Comparison of ENCODE assay signal across 8 cellular contexts in genomic region chr17:60142872-60143499, GRCh38. TPM values are rescaled to one million over a fixed set of nuclear protein-coding genes. Genes with fewer than 3 reads are reported as not detected.
DNase-seq lines count a peak whose midpoint lies in the region; ATAC-seq and TF ChIP-seq lines count a peak whose summit lies in the region.

No MANE protein-coding gene starts in this region.

- H3K27me3 Mint-ChIP-seq in endothelial cell (ENCODE audit: unreplicated experiment) (peaks cover 26% of the 10 kb centered on the region), mesothelial cell of epicardium (ENCODE audit: low read depth) (peaks cover 100% of the 10 kb centered on the region)

- H3K27ac Mint-ChIP-seq in endothelial cell (ENCODE audit: unreplicated experiment) (peak overlapping the region; percentile 39), mesothelial cell of epicardium (peak overlapping the region; percentile 44)

- H3K36me3 Mint-ChIP-seq in endothelial cell (ENCODE audit: low read depth, unreplicated experiment), result no peaks in the 10 kb centered on the region
- H3K36me3 Mint-ChIP-seq in mesothelial cell of epicardium, result no peaks in the 10 kb centered on the region

- H3K4me3 Mint-ChIP-seq in endothelial cell (ENCODE audit: unreplicated experiment) (peak overlapping the region; percentile 34), mesothelial cell of epicardium (peak overlapping the region; percentile 64)

- peak; percentile 77 for DNase-seq in GF-D8 (lab: John Stamatoyannopoulos, UW)
- DNase-seq in NT2/D1 (ENCODE audit: low read depth, low spot score), result peak; percentile 80
- DNase-seq in activated CD8-positive, alpha-beta memory T cell treated with anti-CD3 and anti-CD28 coated beads for 4 hours (ENCODE audit: low read depth in 2 of 2), result peak; percentile 39 to 47
- DNase-seq in endothelial cell (ENCODE audit: low spot score), result peak; percentile 93
- DNase-seq in mesothelial cell of epicardium (ENCODE audit: low spot score in 2 of 2, unreplicated experiment in 2 of 2), result peak; percentile 55 to 80
- peak; percentile 61 for DNase-seq in stimulated activated CD8-positive, alpha-beta memory T cell treated with anti-CD3 and anti-CD28 coated beads, Interleukin-15, amount 100 ng/mL, for 48 hours (ENCODE audit: low read depth in 2 of 2)

- no peak for ATAC-seq in GM18870 (IDR thresholded peaks at IDR 0.05; ENCODE audit: unreplicated experiment)

- H3K9me3 Mint-ChIP-seq in endothelial cell (ENCODE audit: unreplicated experiment) (no peaks in the 10 kb centered on the region), mesothelial cell of epicardium (no peaks in the 10 kb centered on the region)

- H3K27me3 ChIP-seq in HUES64 (ENCODE audit: insufficient read depth, low read length) (peaks cover 70% of the 10 kb centered on the region), NT2/D1 (ENCODE audit: insufficient read depth, insufficient read length) (peaks cover 65% of the 10 kb centered on the region)

- TF ChIP-seq CTCF in endothelial cell (IDR thresholded peaks at IDR 0.05; ENCODE audit: unreplicated experiment) (peak; percentile 23), mesothelial cell of epicardium (IDR thresholded peaks at IDR 0.05; ENCODE audit: unreplicated experiment) (peak; percentile 33)

- H3K27ac ChIP-seq in HUES64 (ENCODE audit: low read depth, low read length), result peak overlapping the region; percentile 63

- H3K4me1 Mint-ChIP-seq in endothelial cell (ENCODE audit: unreplicated experiment), result peaks cover 60% of the 10 kb centered on the region
- peaks cover 21% of the 10 kb centered on the region for H3K4me1 Mint-ChIP-seq in mesothelial cell of epicardium

- H3K36me3 ChIP-seq in HUES64 (ENCODE audit: insufficient read depth, low read length), result no peaks in the 10 kb centered on the region
- no peaks in the 10 kb centered on the region for H3K36me3 ChIP-seq in NT2/D1 (ENCODE audit: insufficient read depth, insufficient read length, low read length)

- H3K9ac ChIP-seq in HUES64 (ENCODE audit: low read depth, low read length) (no peak overlapping the region), NT2/D1 (ENCODE audit: insufficient read length, low read depth) (peak overlapping the region; percentile 72)

- H3K4me3 ChIP-seq in HUES64 (ENCODE audit: low read length) (peak overlapping the region; percentile 56), NT2/D1 (ENCODE audit: insufficient read length, low read depth) (peak overlapping the region; percentile 29)

- H3K9me3 ChIP-seq in HUES64 (ENCODE audit: insufficient read depth, low read depth, low read length) (no peaks in the 10 kb centered on the region), NT2/D1 (ENCODE audit: insufficient read depth, low read length) (no peaks in the 10 kb centered on the region)

- H3K4me1 ChIP-seq in HUES64 (ENCODE audit: insufficient read depth, low read length) (peaks cover 36% of the 10 kb centered on the region), NT2/D1 (ENCODE audit: insufficient read depth, insufficient read length) (peaks cover 18% of the 10 kb centered on the region)

- 7% methylated on average over 10 of the region's 10 CpGs for WGBS in HUES64

RNA-seq across cellular contexts. Expression of gene CA4, which starts 6.8 kb away (rescaled TPM):
- 2.4 TPM for polyA plus RNA-seq in HUES64 (2013, experiment 1 of 2)
- 5.1 TPM for polyA plus RNA-seq in HUES64 (2013, experiment 2 of 2)
- total RNA-seq in endothelial cell (ENCODE audit: unreplicated experiment) (8.3 TPM), mesothelial cell of epicardium (not detected in 3 replicates)

Comparison
In these comparisons a context has a peak if more than half of its experiments do, and no peak if none do; other contexts are left out.
1. DNase-seq: peak in every context shown above with its lines; median percentile 93 in endothelial cell; 80 in NT2/D1; 77 in GF-D8; 68 in mesothelial cell of epicardium; 61 in stimulated activated CD8-positive, alpha-beta memory T cell treated with anti-CD3 and anti-CD28 coated beads, Interleukin-15, amount 100 ng/mL, for 48 hours; 43 in activated CD8-positive, alpha-beta memory T cell treated with anti-CD3 and anti-CD28 coated beads for 4 hours.